ENCODE assay signal across 10 cellular contexts in genomic region chr2:10328667-10329583, GRCh38. TPM values are rescaled to one million over a fixed set of nuclear protein-coding genes. Genes with fewer than 3 reads are reported as not detected.
DNase-seq lines count a peak whose midpoint lies in the region; ATAC-seq and TF ChIP-seq lines count a peak whose summit lies in the region.
"Had no signal": no experiment of that assay in that cellular context is flagged by ENCODE, and none has a peak within 500 bp of the region (broad histone marks: within the 10 kb centered on the region; RNA-seq: fewer than 3 reads in every experiment).

No MANE protein-coding gene starts in this region.

- no peaks in the 10 kb centered on the region for H3K9me2 ChIP-seq in Loucy (replicated peaks; ENCODE audit: low read depth, low read length)

- no peaks in the 10 kb centered on the region for H3K27me3 ChIP-seq in CD8-positive, alpha-beta memory T cell (ENCODE audit: insufficient read depth, low read length, poor library complexity, severe bottlenecking)
- no peaks in the 10 kb centered on the region for H3K27me3 ChIP-seq in Loucy (ENCODE audit: insufficient read depth, low read length, poor library complexity, severe bottlenecking)
- no peaks in the 10 kb centered on the region for H3K27me3 ChIP-seq in adrenal gland
- H3K27me3 ChIP-seq: thyroid gland had no signal

- peaks cover 95% of the 10 kb centered on the region for H3K79me2 ChIP-seq in Loucy (ENCODE audit: insufficient read depth, low read length)

- no peaks in the 10 kb centered on the region for H4K20me1 ChIP-seq in Loucy (ENCODE audit: insufficient read depth, low read length, poor library complexity, severe bottlenecking)

- DNase-seq in CD8-positive, alpha-beta memory T cell, result peak in 1 of 5 donors; percentile 25
- peak in 6 of 7 donors; percentile 39 to 79 (median 59) for DNase-seq in adrenal gland
- DNase-seq in nephron progenitor cell, result no peak
- no peak for DNase-seq in HCEC 1CT
- DNase-seq in head of caudate nucleus, result no peak
- DNase-seq: SIG-M5, thyroid gland had no signal

- TF ChIP-seq CTCF in Loucy (conservative IDR thresholded peaks at IDR 0.05; ENCODE audit: low read length) (no peak), adrenal gland (IDR thresholded peaks at IDR 0.05) (no peak), nephron progenitor cell (IDR thresholded peaks at IDR 0.05) (no peak)

- CTCF ChIA-PET in CD8-positive, alpha-beta memory T cell (lab: Charles Lee), result interaction anchor here (1.0 to 8.9 kb wide), 5 partner anchors 9 to 80 kb away, joined by 3 to 87 read pairs (median 5); partner anchors contain the start of gene HPCAL1

- no peak overlapping the region for H3K9ac ChIP-seq in Loucy (ENCODE audit: low read depth, low read length, poor library complexity, severe bottlenecking)

- no peaks in the 10 kb centered on the region for H3K9me3 Mint-ChIP-seq in CD8-positive, alpha-beta memory T cell
- peaks cover 3% of the 10 kb centered on the region for H3K9me3 Mint-ChIP-seq in nephron progenitor cell

- H3K36me3 ChIP-seq in CD8-positive, alpha-beta memory T cell (ENCODE audit: insufficient read depth, low read length), result peaks cover 4% of the 10 kb centered on the region
- H3K36me3 ChIP-seq in Loucy (ENCODE audit: insufficient read depth, low read length) (no peaks in the 10 kb centered on the region), adrenal gland (replicated peaks in 1 of 2) (no peaks in the 10 kb centered on the region)
- H3K36me3 ChIP-seq: thyroid gland had no signal

- H3K27ac Mint-ChIP-seq in CD8-positive, alpha-beta memory T cell, result peak overlapping the region; percentile 89 to 98 (median 94)
- H3K27ac Mint-ChIP-seq in nephron progenitor cell, result peak overlapping the region; percentile 25

- peak overlapping the region; percentile 86 for H3K4me3 ChIP-seq in CD8-positive, alpha-beta memory T cell (ENCODE audit: low read length)
- H3K4me3 ChIP-seq in Loucy (ENCODE audit: low read length, poor library complexity, severe bottlenecking) (no peak overlapping the region), adrenal gland (no peak overlapping the region)
- H3K4me3 ChIP-seq: thyroid gland had no signal

- H3K4me2 ChIP-seq in Loucy (ENCODE audit: low read depth, low read length, poor library complexity, severe bottlenecking), result peak overlapping the region; percentile 82

- peak overlapping the region; percentile 90 to 93 (median 92) for H3K4me3 Mint-ChIP-seq in CD8-positive, alpha-beta memory T cell
- no peak overlapping the region for H3K4me3 Mint-ChIP-seq in nephron progenitor cell

- H3F3A ChIP-seq in Loucy (ENCODE audit: low read depth), result 0 out of 2 replicates have a peak, but pooled peaks cover 5% of the 10 kb centered on the region

- peaks cover 85% of the 10 kb centered on the region for H3K4me1 ChIP-seq in CD8-positive, alpha-beta memory T cell (ENCODE audit: insufficient read depth, low read length)
- peaks cover 74% of the 10 kb centered on the region for H3K4me1 ChIP-seq in Loucy (ENCODE audit: insufficient read depth, low read length, poor library complexity, severe bottlenecking)
- peaks cover 29 to 54% of the 10 kb centered on the region in 2 donors for H3K4me1 ChIP-seq in adrenal gland (replicated peaks in 1 of 2)

- no peaks in the 10 kb centered on the region for H3K9me3 ChIP-seq in CD8-positive, alpha-beta memory T cell (ENCODE audit: low read length)
- no peaks in the 10 kb centered on the region for H3K9me3 ChIP-seq in Loucy (ENCODE audit: insufficient read depth, low read depth, low read length)
- no peaks in the 10 kb centered on the region for H3K9me3 ChIP-seq in adrenal gland (replicated peaks in 1 of 3)
- H3K9me3 ChIP-seq: thyroid gland had no signal

- H3K27me3 Mint-ChIP-seq in CD8-positive, alpha-beta memory T cell, result peaks cover 0 to 2% of the 10 kb centered on the region in 2 donors
- peaks cover 11% of the 10 kb centered on the region for H3K27me3 Mint-ChIP-seq in nephron progenitor cell (ENCODE audit: low read depth, poor library complexity)

- 74 to 78% (median 75%) methylated on average over 9 to 13 of the region's 13 CpGs for WGBS in adrenal gland, 4 donors

- no peak for ATAC-seq in GM21515 (IDR thresholded peaks at IDR 0.05; ENCODE audit: unreplicated experiment)
- ATAC-seq in GM21390 (IDR thresholded peaks at IDR 0.05; ENCODE audit: unreplicated experiment), result no peak

- no peak overlapping the region for H3K27ac ChIP-seq in CD8-positive, alpha-beta memory T cell (ENCODE audit: low read depth, low read length)
- H3K27ac ChIP-seq in adrenal gland, result peak overlapping the region; percentile 66 to 86 (median 80)
- H3K27ac ChIP-seq: thyroid gland had no signal

- H2AFZ ChIP-seq in Loucy (ENCODE audit: low read length), result no peak overlapping the region

- peaks cover 0 to 8% (median 0%) of the 10 kb centered on the region in 3 donors for H3K36me3 Mint-ChIP-seq in CD8-positive, alpha-beta memory T cell
- no peaks in the 10 kb centered on the region for H3K36me3 Mint-ChIP-seq in nephron progenitor cell (ENCODE audit: low read depth)

- POLR2A ChIA-PET in CD8-positive, alpha-beta memory T cell (lab: Charles Lee), result interaction anchor here (0.6 to 3.5 kb wide), 6 partner anchors 25 to 1596 kb away, joined by 3 to 52 read pairs (median 4); partner anchors contain the start of gene HPCAL1

- peaks cover 80 to 98% (median 84%) of the 10 kb centered on the region in 3 donors for H3K4me1 Mint-ChIP-seq in CD8-positive, alpha-beta memory T cell
- peaks cover 54% of the 10 kb centered on the region for H3K4me1 Mint-ChIP-seq in nephron progenitor cell

- TF ChIP-seq POLR2A in adrenal gland (IDR thresholded peaks at IDR 0.05), result no peak

- intact Hi-C loops in adrenal gland (cut with DNase I), result no loop called here
- intact Hi-C loops in head of caudate nucleus (cut with DNase I), result no loop called here

RNA-seq across cellular contexts. Expression of gene HPCAL1, which starts 26.2 kb away (rescaled TPM):
- 10 to 100 TPM; 44.1 to 47.6 TPM for total RNA-seq in CD8-positive, alpha-beta memory T cell
- 96.3 TPM for polyA plus RNA-seq in CD8-positive, alpha-beta memory T cell
- 100 to 1,000 TPM in 1 of 8 donors, 10 to 100 TPM in 7; 49.9 to 118 (median 78.3) TPM for total RNA-seq in adrenal gland
- polyA plus RNA-seq in adrenal gland, result 10 to 100 TPM; 43.0 to 58.2 (median 45.9) TPM

Comparison
In these comparisons a context has a peak if more than half of its experiments do, and no peak if none do; other contexts are left out.
1. DNase-seq: peak in adrenal gland (6 of 7); none in nephron progenitor cell (single experiment), HCEC 1CT (single experiment) and head of caudate nucleus (0 of 42).